ENCODE assay signal across 1 cellular context in genomic region chr1:46477153-46477929, GRCh38.
TF ChIP-seq lines count a peak whose summit lies in the region.

No MANE protein-coding gene starts in this region.

TF ChIP-seq in K562, 482 proteins besides CTCF, POLR2A, EP300 and RAD21 (continued from another document and continues in another):
- TF ChIP-seq ARID4B (CRISPR knock-in tag; IDR thresholded peaks at IDR 0.05) (no peak), RCOR1 (IDR thresholded peaks at IDR 0.05; ENCODE audit: borderline replicate concordance in 1 of 2, low read depth in 2 of 2, low read length in 2 of 2) (peak in 1 of 2 experiments; percentile 54; a peak in 1 of 4 replicates), CREB3 (tag; conservative IDR thresholded peaks at IDR 0.05; ENCODE audit: low read depth) (no peak), MAFF (IDR thresholded peaks at IDR 0.05; ENCODE audit: low read length) (no peak), ARID1B (IDR thresholded peaks at IDR 0.05) (no peak), STAT5A (IDR thresholded peaks at IDR 0.05; ENCODE audit: borderline replicate concordance, low read length) (no peak), ZKSCAN1 (IDR thresholded peaks at IDR 0.05; ENCODE audit: low read depth, low read length) (0 out of 2 replicates have a peak, but pooled peaks have one; percentile 33), ZNF121 (CRISPR knock-in tag; conservative IDR thresholded peaks at IDR 0.05) (no peak), HDAC6 (IDR thresholded peaks at IDR 0.05; ENCODE audit: low read depth, low read length) (no peak), GTF2A2 (tag; IDR thresholded peaks at IDR 0.05) (no peak), CHAMP1 (IDR thresholded peaks at IDR 0.05) (no peak), ILF3 (IDR thresholded peaks at IDR 0.05; ENCODE audit: borderline replicate concordance) (no peak), TBP (optimal IDR thresholded peaks at IDR 0.05; ENCODE audit: low read depth, low read length) (no peak), EGR1 (conservative IDR thresholded peaks at IDR 0.05) (no peak), HNRNPL (IDR thresholded peaks at IDR 0.05; ENCODE audit: low read depth, low read length) (no peak), SFPQ (IDR thresholded peaks at IDR 0.05; ENCODE audit: low read depth, low read length) (no peak), THRAP3 (IDR thresholded peaks at IDR 0.05; ENCODE audit: borderline replicate concordance) (no peak), THAP12 (CRISPR knock-in tag; IDR thresholded peaks at IDR 0.05) (no peak), SMAD4 (CRISPR knock-in tag; conservative IDR thresholded peaks at IDR 0.05) (peak; percentile 56), NFXL1 (CRISPR knock-in tag; IDR thresholded peaks at IDR 0.05) (no peak), MECOM (CRISPR knock-in tag; IDR thresholded peaks at IDR 0.05) (no peak), CBX5 (IDR thresholded peaks at IDR 0.05; ENCODE audit: borderline replicate concordance, low read depth) (no peak), ZNF436 (CRISPR knock-in tag; IDR thresholded peaks at IDR 0.05) (no peak), NCOR1 (IDR thresholded peaks at IDR 0.05) (no peak), CREB1 (IDR thresholded peaks at IDR 0.05) (peak; percentile 59; the same call in 1 of the 2 replicates), CREB1 (CRISPR knock-in tag; IDR thresholded peaks at IDR 0.05) (peak; percentile 68), CTCFL (IDR thresholded peaks at IDR 0.05; ENCODE audit: borderline replicate concordance, insufficient read depth, low read depth, low read length, poor library complexity, severe bottlenecking) (no peak), TCF3 (CRISPR knock-in tag; IDR thresholded peaks at IDR 0.05) (peak; percentile 32), CBX1 (IDR thresholded peaks at IDR 0.05; ENCODE audit: low read depth) (no peak), HNRNPH1 (optimal IDR thresholded peaks at IDR 0.05; ENCODE audit: low read depth, low read length) (no peak), KLF10 (CRISPR knock-in tag; IDR thresholded peaks at IDR 0.05) (no peak), PHF20 (IDR thresholded peaks at IDR 0.05; ENCODE audit: partially characterized antibody) (no peak), ADNP (tag; IDR thresholded peaks at IDR 0.05) (no peak), TEAD1 (CRISPR knock-in tag; IDR thresholded peaks at IDR 0.05) (0 out of 4 replicates have a peak, but pooled peaks of 1 of the 2 experiments have one; percentile 47), AFF4 (CRISPR knock-in tag; IDR thresholded peaks at IDR 0.05) (no peak), RNF2 (IDR thresholded peaks at IDR 0.05) (no peak), BHLHE40 (IDR thresholded peaks at IDR 0.05; ENCODE audit: low read length) (peak; percentile 50; the same call in 1 of the 2 replicates), MAFK (IDR thresholded peaks at IDR 0.05; ENCODE audit: low read length) (peak; percentile 34; the same call in 1 of the 2 replicates), GABPA (tag; conservative IDR thresholded peaks at IDR 0.05; ENCODE audit: low read depth) (no peak), BDP1 (IDR thresholded peaks at IDR 0.05; ENCODE audit: insufficient read depth, insufficient read length) (no peak), ZNF511 (CRISPR knock-in tag; IDR thresholded peaks at IDR 0.05) (no peak), NR2C1 (IDR thresholded peaks at IDR 0.05) (no peak), NR2C1 (tag; IDR thresholded peaks at IDR 0.05) (0 out of 2 replicates have a peak, but pooled peaks have one; percentile 46), HMGXB4 (CRISPR knock-in tag; IDR thresholded peaks at IDR 0.05) (no peak), MBD2 (IDR thresholded peaks at IDR 0.05; ENCODE audit: borderline replicate concordance, low read depth) (no peak)
